Comparison of ENCODE assay signal across 9 cellular contexts in the genomic region with DNA sequence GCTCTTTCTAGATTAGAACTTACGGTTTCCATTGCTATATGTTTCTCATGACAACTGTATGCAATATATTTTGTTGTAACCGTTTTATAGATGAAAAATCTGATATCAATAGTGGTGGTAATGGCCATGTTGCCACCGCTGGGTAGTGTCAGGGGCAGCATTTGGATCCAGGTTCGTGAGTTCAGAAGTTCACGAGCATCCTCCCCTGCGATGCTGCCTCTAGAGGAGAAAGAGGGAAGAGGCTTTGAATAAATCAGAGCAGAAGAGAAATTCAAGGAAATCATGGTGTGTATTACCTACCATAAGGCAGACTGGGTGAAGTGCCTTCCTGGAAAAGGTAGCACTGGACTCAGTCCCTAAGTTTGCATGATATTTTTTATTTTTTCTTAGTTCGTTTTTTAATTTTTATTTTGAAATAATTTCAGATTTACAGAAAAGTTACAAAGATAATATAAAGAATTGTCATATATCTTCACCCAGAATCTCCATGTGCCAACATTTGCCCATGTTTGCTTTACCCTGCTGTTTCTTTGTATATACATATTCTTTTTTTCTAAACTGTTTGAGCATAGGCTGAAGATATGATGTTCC. TPM values are rescaled to one million over a fixed set of nuclear protein-coding genes. Genes with fewer than 3 reads are reported as not detected.
DNase-seq lines count a peak whose midpoint lies in the region; ATAC-seq, FAIRE-seq and TF ChIP-seq lines count a peak whose summit lies in the region.
"Had no signal": no experiment of that assay in that cellular context is flagged by ENCODE, and none has a peak within 500 bp of the region (broad histone marks: within the 10 kb centered on the region; RNA-seq: fewer than 3 reads in every experiment).

No MANE protein-coding gene starts in this region.

- H3K36me3 Mint-ChIP-seq in stimulated activated effector memory CD8-positive, alpha-beta T cell treated with anti-CD3 and anti-CD28 coated beads, Interleukin-12 subunit alpha, Interleukin-12 subunit beta, amount 100 ng/mL, for 72 hours: no peaks in the 10 kb centered on the region

- no peak overlapping the region for H3K27ac Mint-ChIP-seq in stimulated activated effector memory CD8-positive, alpha-beta T cell treated with anti-CD3 and anti-CD28 coated beads, Interleukin-12 subunit alpha, Interleukin-12 subunit beta, amount 100 ng/mL, for 72 hours
- H3K27ac Mint-ChIP-seq: activated naive CD4-positive, alpha-beta T cell treated with anti-CD3 and anti-CD28 coated beads, Interleukin-2, amount 50 U/mL, for 72 hours had no signal

- POLR2A ChIA-PET in A549 (lab: Yijun Ruan, JAX): no interaction called here

- TF ChIP-seq RAD21 in A549 (conservative IDR thresholded peaks at IDR 0.05 in 1 of 2, IDR thresholded peaks at IDR 0.05 in 1 of 2): peak in 1 of 2 experiments; percentile 37; a peak in 2 of 5 replicates

- TF ChIP-seq CTCF in A549 (IDR thresholded peaks at IDR 0.05): peak; percentile 44; the same call in 2 of the 3 replicates
- peak; percentile 87 for TF ChIP-seq CTCF in VCaP (conservative IDR thresholded peaks at IDR 0.05)
- TF ChIP-seq CTCF in gastroesophageal sphincter (IDR thresholded peaks at IDR 0.05): peak; percentile 47 to 73 (median 59)

- H3K27ac ChIP-seq in A549: no peak overlapping the region
- no peak overlapping the region for H3K27ac ChIP-seq in VCaP
- no peak overlapping the region for H3K27ac ChIP-seq in gastroesophageal sphincter

- H3K27me3 ChIP-seq in gastroesophageal sphincter: peaks cover 26% of the 10 kb centered on the region

- CTCF ChIA-PET in A549 (lab: Yijun Ruan, JAX): interaction anchor here (0.7 to 2.0 kb wide), 7 partner anchors 9 to 383 kb away, joined by 3 to 6 read pairs (median 4); no protein-coding TSS in a partner anchor

- ATAC-seq in A549: peak; percentile 27 to 45; a peak in 4 of 6 replicates
- ATAC-seq in gastroesophageal sphincter: no peak
- peak; percentile 17 for ATAC-seq in stimulated activated effector memory CD8-positive, alpha-beta T cell treated with anti-CD3 and anti-CD28 coated beads, Interleukin-12 subunit alpha, Interleukin-12 subunit beta, amount 100 ng/mL, for 72 hours
- ATAC-seq in HG03280 (IDR thresholded peaks at IDR 0.05; ENCODE audit: unreplicated experiment): no peak
- ATAC-seq in HG03095 (IDR thresholded peaks at IDR 0.05; ENCODE audit: unreplicated experiment): no peak
- ATAC-seq: activated naive CD4-positive, alpha-beta T cell treated with anti-CD3 and anti-CD28 coated beads, Interleukin-2, amount 50 U/mL, for 72 hours had no signal

- whole genome bisulfite sequencing in A549 (ENCODE audit: missing lambda C conversion rate): 10% methylated on average over 7 of the region's 7 CpGs
- WGBS in gastroesophageal sphincter (ENCODE audit: low coverage in 1 of 2), 2 donors: 13 to 14% methylated on average over 7 of the region's 7 CpGs

- TF ChIP-seq POLR2A in A549 (IDR thresholded peaks at IDR 0.05; ENCODE audit: low read length) (no peak), gastroesophageal sphincter (IDR thresholded peaks at IDR 0.05) (no peak)

- FAIRE-seq in A549 (lab: Jason Lieb, UNC): no peak

- in situ Hi-C loops in G401 (cut with HindIII; ENCODE audit: low sequenced_read_pairs): no loop called here

- no peaks in the 10 kb centered on the region for H3K9me3 Mint-ChIP-seq in stimulated activated effector memory CD8-positive, alpha-beta T cell treated with anti-CD3 and anti-CD28 coated beads, Interleukin-12 subunit alpha, Interleukin-12 subunit beta, amount 100 ng/mL, for 72 hours
- H3K9me3 Mint-ChIP-seq: activated naive CD4-positive, alpha-beta T cell treated with anti-CD3 and anti-CD28 coated beads, Interleukin-2, amount 50 U/mL, for 72 hours had no signal

- H3K36me3 ChIP-seq in gastroesophageal sphincter: no peaks in the 10 kb centered on the region

- TF ChIP-seq EP300 in A549 (IDR thresholded peaks at IDR 0.05) (no peak), gastroesophageal sphincter (IDR thresholded peaks at IDR 0.05) (no peak)

- H3K4me1 Mint-ChIP-seq in stimulated activated effector memory CD8-positive, alpha-beta T cell treated with anti-CD3 and anti-CD28 coated beads, Interleukin-12 subunit alpha, Interleukin-12 subunit beta, amount 100 ng/mL, for 72 hours: peaks cover 15% of the 10 kb centered on the region

- no peaks in the 10 kb centered on the region for H3K4me1 ChIP-seq in A549
- H3K4me1 ChIP-seq in gastroesophageal sphincter: peaks cover 0 to 24% (median 9%) of the 10 kb centered on the region in 3 donors

- no peaks in the 10 kb centered on the region for H3K9me3 ChIP-seq in A549
- H3K9me3 ChIP-seq in gastroesophageal sphincter: no peaks in the 10 kb centered on the region

- DNase-seq in A549 (ENCODE audit: low read depth in 1 of 2, low spot score in 1 of 2) (peak; percentile 53 to 61), G401 (ENCODE audit: low spot score) (peak; percentile 51), NCI-H1436 (lab: John Stamatoyannopoulos, UW) (peak; percentile 23)
- no peak for DNase-seq in stimulated activated effector memory CD8-positive, alpha-beta T cell treated with anti-CD3 and anti-CD28 coated beads, Interleukin-12 subunit alpha, Interleukin-12 subunit beta, amount 100 ng/mL, for 72 hours (ENCODE audit: low spot score in 2 of 2)

- H3K4me2 ChIP-seq in A549: no peak overlapping the region

- no peak overlapping the region for H3K4me3 Mint-ChIP-seq in stimulated activated effector memory CD8-positive, alpha-beta T cell treated with anti-CD3 and anti-CD28 coated beads, Interleukin-12 subunit alpha, Interleukin-12 subunit beta, amount 100 ng/mL, for 72 hours

- H3K4me3 ChIP-seq in A549: no peak overlapping the region
- no peak overlapping the region for H3K4me3 ChIP-seq in gastroesophageal sphincter

TF ChIP-seq in A549, 52 proteins besides CTCF, POLR2A, EP300 and RAD21:
- TF ChIP-seq, protein P1, sequence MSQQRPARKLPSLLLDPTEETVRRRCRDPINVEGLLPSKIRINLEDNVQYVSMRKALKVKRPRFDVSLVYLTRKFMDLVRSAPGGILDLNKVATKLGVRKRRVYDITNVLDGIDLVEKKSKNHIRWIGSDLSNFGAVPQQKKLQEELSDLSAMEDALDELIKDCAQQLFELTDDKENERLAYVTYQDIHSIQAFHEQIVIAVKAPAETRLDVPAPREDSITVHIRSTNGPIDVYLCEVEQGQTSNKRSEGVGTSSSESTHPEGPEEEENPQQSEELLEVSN (IDR thresholded peaks at IDR 0.05; ENCODE audit: borderline replicate concordance, low read depth): no peak
- TF ChIP-seq SMC3 (IDR thresholded peaks at IDR 0.05): 0 out of 3 replicates have a peak, but pooled peaks have one; percentile 16

RNA-seq across cellular contexts. Expression of gene ZBTB7C, which starts 3.3 kb away (rescaled TPM):
- polyA plus RNA-seq in A549 (2011; rRNA removed): 0.08 and 0.12 TPM in 2 replicates
- 0.13 TPM in 1 of 2 replicates, not detected in the other for polyA plus RNA-seq in A549 (2012; cell fraction: cytosol; rRNA removed)
- 0.02 and 0.04 TPM in 2 replicates for polyA plus RNA-seq in A549 (2012; cell fraction: nucleus; rRNA removed)
- polyA plus RNA-seq in A549 (2017; fragmentation: RNase III; extraction: RNeasy Plus Mini Kit Qiagen cat#74134 plus additional on column Dnase treatment): 0.04 to 0.24 TPM (median 0.10 TPM) in 3 replicates
- 0.05 and 0.08 TPM in 2 replicates for polyA minus RNA-seq in A549 (2011; rRNA and poly(A)+ RNA removed)
- not detected in 2 replicates for total RNA-seq in G401 (2014; rRNA removed; shearing (Covaris generic))
- total RNA-seq in gastroesophageal sphincter: 10 to 100 TPM in 3 of 4 donors, 1 to 10 TPM in 1; 7.8 to 15.4 (median 11.8) TPM
- total RNA-seq: activated naive CD4-positive, alpha-beta T cell treated with anti-CD3 and anti-CD28 coated beads, Interleukin-2, amount 50 U/mL, for 72 hours had no signal

Comparison
In these comparisons a context has a peak if more than half of its experiments do, and no peak if none do; other contexts are left out.
1. ATAC-seq: peak in A549 (2 of 2) and stimulated activated effector memory CD8-positive, alpha-beta T cell treated with anti-CD3 and anti-CD28 coated beads, Interleukin-12 subunit alpha, Interleukin-12 subunit beta, amount 100 ng/mL, for 72 hours (single experiment); none in gastroesophageal sphincter (single experiment), HG03280 (single experiment) and HG03095 (single experiment).
2. DNase-seq: peak in A549 (2 of 2), G401 (single experiment) and NCI-H1436 (single experiment); none in stimulated activated effector memory CD8-positive, alpha-beta T cell treated with anti-CD3 and anti-CD28 coated beads, Interleukin-12 subunit alpha, Interleukin-12 subunit beta, amount 100 ng/mL, for 72 hours (0 of 2).
3. Peak in every context shown above with its lines, with median percentiles within 50 percentile points of each other: CTCF ChIP-seq.